In the genomic region with DNA sequence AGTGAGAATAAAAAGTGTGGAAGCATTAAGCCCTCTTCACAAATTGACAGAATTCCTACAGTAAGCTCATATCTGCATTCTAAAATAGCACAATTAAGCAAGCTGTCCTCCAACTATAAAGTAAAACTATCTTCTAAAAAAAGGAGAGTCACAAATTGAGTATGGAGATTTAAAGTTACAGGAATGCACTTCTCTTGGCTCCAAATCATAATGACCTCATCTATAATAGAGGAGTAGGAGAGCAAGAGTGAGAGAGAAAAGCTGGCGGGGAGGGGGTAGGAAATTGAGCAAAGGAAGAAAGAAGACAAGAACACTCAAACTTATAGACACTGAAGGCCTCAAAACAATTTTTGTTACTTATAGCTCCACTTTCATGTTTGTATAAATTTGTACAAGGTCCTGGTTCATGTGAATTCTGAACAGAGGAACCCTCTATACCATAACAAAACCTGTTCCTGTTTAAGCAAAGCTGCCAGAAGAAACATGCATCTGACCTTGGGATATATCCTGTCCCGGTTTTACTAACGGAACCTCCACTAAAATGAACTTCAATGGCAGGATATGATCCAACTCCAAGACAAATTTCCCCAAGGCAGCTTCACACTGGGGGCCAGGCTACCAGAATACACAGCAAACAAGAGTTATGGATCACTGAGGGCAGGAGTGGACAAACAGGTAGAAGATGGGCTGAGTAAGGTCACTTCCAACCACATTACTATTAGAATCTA, we compare ENCODE assay signal across 18 cellular contexts. TPM values are rescaled to one million over a fixed set of nuclear protein-coding genes. Genes with fewer than 3 reads are reported as not detected.
DNase-seq lines count a peak whose midpoint lies in the region; ATAC-seq, FAIRE-seq and TF ChIP-seq lines count a peak whose summit lies in the region.
"Had no signal": no experiment of that assay in that cellular context is flagged by ENCODE, and none has a peak within 500 bp of the region (broad histone marks: within the 10 kb centered on the region; RNA-seq: fewer than 3 reads in every experiment).

No MANE protein-coding gene starts in this region.

- H3K4me1 ChIP-seq in endothelial cell of umbilical vein (ENCODE audit: control insufficient read depth, extremely low read depth, insufficient read depth, low read length) (peaks cover 59% of the 10 kb centered on the region), mesenchymal stem cell (ENCODE audit: control insufficient read depth, insufficient read depth, low read depth, low read length) (peaks cover 1% of the 10 kb centered on the region)
- H3K4me1 ChIP-seq: colonic mucosa, sigmoid colon had no signal

- H2AFZ ChIP-seq in endothelial cell of umbilical vein (ENCODE audit: low read depth, low read length) (no peak overlapping the region), mesenchymal stem cell (ENCODE audit: low read depth, low read length) (no peak overlapping the region)

- CTCF ChIA-PET in endothelial cell of umbilical vein (lab: Charles Lee): interaction anchor here (1.1 to 3.4 kb wide), 9 partner anchors 10 to 132 kb away, joined by 3 to 19 read pairs (median 6); no protein-coding TSS in a partner anchor

- H3K36me3 ChIP-seq in endothelial cell of umbilical vein (ENCODE audit: control insufficient read depth in 2 of 2, extremely low read depth in 1 of 2, insufficient read depth in 2 of 2, low read length in 2 of 2) (no peaks in the 10 kb centered on the region), mesenchymal stem cell (ENCODE audit: control insufficient read depth in 1 of 2, insufficient read depth in 2 of 2, low read depth in 1 of 2, low read length in 2 of 2) (no peaks in the 10 kb centered on the region)
- H3K36me3 ChIP-seq: colonic mucosa, sigmoid colon had no signal

- no peak overlapping the region for H2BK12ac ChIP-seq in mesenchymal stem cell (ENCODE audit: low read length in 2 of 2)

- dilution Hi-C loops in endothelial cell of umbilical vein (cut with MboI; ENCODE audit: extremely low pct_ligation_motif_present, low sequenced_read_pairs): no loop called here

- no peak overlapping the region for H2BK15ac ChIP-seq in mesenchymal stem cell (ENCODE audit: low read depth, poor library complexity, severe bottlenecking)

- H4K91ac ChIP-seq in mesenchymal stem cell (ENCODE audit: low read length): no peak overlapping the region

- H3K79me2 ChIP-seq in endothelial cell of umbilical vein (ENCODE audit: control insufficient read depth, insufficient read depth, low read length): peaks cover 89% of the 10 kb centered on the region

- no peak overlapping the region for H3K18ac ChIP-seq in mesenchymal stem cell (ENCODE audit: low read depth in 1 of 2, low read length in 2 of 2)

- intact Hi-C loops in endothelial cell of umbilical vein (cut with micrococcal nuclease): loop anchor here (1.0 kb wide), 2 partner anchors 19 to 37 kb away; a partner anchor contains a TSS

- peak overlapping the region; percentile 94 for H3K9ac ChIP-seq in endothelial cell of umbilical vein (replicated peaks; ENCODE audit: extremely low read depth, insufficient read depth, low read length)
- peak overlapping the region; percentile 60 for H3K9ac ChIP-seq in mesenchymal stem cell (ENCODE audit: low read length)

- FAIRE-seq in endothelial cell of umbilical vein (lab: Jason Lieb, UNC): peak; percentile 91
- FAIRE-seq: GM19239 had no signal

- TF ChIP-seq POLR2A in endothelial cell of umbilical vein (IDR thresholded peaks at IDR 0.05; ENCODE audit: low read depth, low read length): peak; percentile 52

- H2BK120ac ChIP-seq in mesenchymal stem cell (ENCODE audit: low read depth, low read length): no peak overlapping the region

- POLR2A ChIA-PET in endothelial cell of umbilical vein (lab: Charles Lee): interaction anchor here (0.5 to 1.3 kb wide), 4 partner anchors 9 to 39 kb away, joined by 3 to 6 read pairs (median 4); no protein-coding TSS in a partner anchor

- H3K4me2 ChIP-seq in endothelial cell of umbilical vein (ENCODE audit: insufficient read depth, low read length) (peak overlapping the region; percentile 98), mesenchymal stem cell (ENCODE audit: low read length, poor library complexity, severe bottlenecking) (no peak overlapping the region)

- H3K79me1 ChIP-seq in mesenchymal stem cell (replicated peaks; ENCODE audit: low read length, poor library complexity, severe bottlenecking): peaks cover 20% of the 10 kb centered on the region

- ATAC-seq in HG02763 (IDR thresholded peaks at IDR 0.05; ENCODE audit: unreplicated experiment): no peak
- ATAC-seq: activated T-helper 17 cell treated with anti-CD3 and anti-CD28 coated beads, Interleukin-2, amount 50 U/mL, for 72 hours; mucosa of descending colon had no signal

- H2BK5ac ChIP-seq in mesenchymal stem cell (ENCODE audit: low read depth, low read length, poor library complexity, severe bottlenecking): no peak overlapping the region

- TF ChIP-seq CTCF in endothelial cell of umbilical vein (IDR thresholded peaks at IDR 0.05; ENCODE audit: extremely low read depth in 1 of 2, insufficient read depth in 1 of 2, low read depth in 1 of 2, low read length in 2 of 2): no peak

- H3K23ac ChIP-seq in mesenchymal stem cell (ENCODE audit: low read length in 2 of 2): no peak overlapping the region

- no peak overlapping the region for H3K4ac ChIP-seq in mesenchymal stem cell (ENCODE audit: low read depth in 1 of 2, low read length in 2 of 2)

- H3K27me3 ChIP-seq in endothelial cell of umbilical vein (ENCODE audit: control insufficient read depth in 2 of 2, insufficient read depth in 2 of 2, low read length in 2 of 2) (no peaks in the 10 kb centered on the region), mesenchymal stem cell (ENCODE audit: control insufficient read depth in 1 of 2, insufficient read depth in 1 of 2, low read length in 2 of 2) (no peaks in the 10 kb centered on the region)
- H3K27me3 ChIP-seq: colonic mucosa, sigmoid colon had no signal

- no peak overlapping the region for H4K8ac ChIP-seq in mesenchymal stem cell (ENCODE audit: low read length)

- H3K9me1 ChIP-seq in endothelial cell of umbilical vein (replicated peaks; ENCODE audit: control insufficient read depth, extremely low read depth, insufficient read depth, low read length): no peaks in the 10 kb centered on the region

- H3K9me3 ChIP-seq in endothelial cell of umbilical vein (replicated peaks; ENCODE audit: control insufficient read depth, insufficient read depth, low read length): no peaks in the 10 kb centered on the region
- H3K9me3 ChIP-seq in mesenchymal stem cell (ENCODE audit: control insufficient read depth, low read length): no peaks in the 10 kb centered on the region
- H3K9me3 ChIP-seq: colonic mucosa, mucosa of descending colon, sigmoid colon had no signal

- DNase-seq in EH (ENCODE audit: low read depth) (peak; percentile 18), NCI-H446 treated with DMSO at 0.1 percent for 48 hours (lab: John Stamatoyannopoulos, UW) (peak; percentile 29), endothelial cell of umbilical vein (ENCODE audit: low read depth, low spot score) (peak; percentile 97), mesenchymal stem cell (no peak), kidney tubule cell (ENCODE audit: low spot score) (no peak), GM19240 (ENCODE audit: insufficient read length, low spot score) (no peak), GM19238 (ENCODE audit: insufficient read length, low spot score) (no peak)
- DNase-seq: Calu3, colonic mucosa, KBM-7, mucosa of descending colon, NCI-H1092, occipital lobe, RPMI8226, sigmoid colon had no signal

- BruUV-seq in endothelial cell of umbilical vein (replicated peaks; lab: Mats Ljungman, UMichigan): TSS peak; percentile 84

- 75% methylated on average over 2 of the region's 3 CpGs for WGBS in mesenchymal stem cell

- H2AK5ac ChIP-seq in mesenchymal stem cell (ENCODE audit: low read length, severe bottlenecking): no peak overlapping the region

- no peaks in the 10 kb centered on the region for H4K20me1 ChIP-seq in endothelial cell of umbilical vein (replicated peaks; ENCODE audit: control insufficient read depth, extremely low read depth, insufficient read depth, low read length)

- peak overlapping the region; percentile 99 for H3K27ac ChIP-seq in endothelial cell of umbilical vein (ENCODE audit: insufficient read depth, low read depth, low read length)
- no peak overlapping the region for H3K27ac ChIP-seq in mesenchymal stem cell (ENCODE audit: low read length, poor library complexity, severe bottlenecking)
- H3K27ac ChIP-seq: colonic mucosa, sigmoid colon had no signal

- peak overlapping the region in 2 of 3 experiments; percentile 16 to 63 for H3K4me3 ChIP-seq in endothelial cell of umbilical vein (replicated peaks in 1 of 3; ENCODE audit: insufficient read depth in 1 of 3, low read depth in 1 of 3, low read length in 3 of 3)
- H3K4me3 ChIP-seq in mesenchymal stem cell (ENCODE audit: insufficient read depth in 1 of 2, low read depth in 1 of 2, low read length in 2 of 2): no peak overlapping the region
- H3K4me3 ChIP-seq: colonic mucosa, mucosa of descending colon, sigmoid colon had no signal

- H3K14ac ChIP-seq in mesenchymal stem cell (ENCODE audit: low read length in 2 of 2): no peak overlapping the region

TF ChIP-seq in endothelial cell of umbilical vein, 7 proteins besides CTCF, POLR2A, EP300 and RAD21:
- TF ChIP-seq JUN (IDR thresholded peaks at IDR 0.05; ENCODE audit: borderline replicate concordance, insufficient read depth, insufficient read length, low read depth) (peak; percentile 66), GATA2 (IDR thresholded peaks at IDR 0.05; ENCODE audit: insufficient read depth, insufficient read length, low read depth, low read length) (no peak), EZH2 (IDR thresholded peaks at IDR 0.05; ENCODE audit: borderline replicate concordance, low read depth, low read length, severe bottlenecking) (no peak), FOS (IDR thresholded peaks at IDR 0.05; ENCODE audit: borderline replicate concordance, insufficient read depth, low read length) (peak; percentile 25), POLR2AphosphoS5 (IDR thresholded peaks at IDR 0.05; ENCODE audit: insufficient read depth, low read depth, low read length) (peak; percentile 58), MYC (IDR thresholded peaks at IDR 0.05; ENCODE audit: low read depth, low read length) (no peak)
- TF ChIP-seq, protein P1, sequence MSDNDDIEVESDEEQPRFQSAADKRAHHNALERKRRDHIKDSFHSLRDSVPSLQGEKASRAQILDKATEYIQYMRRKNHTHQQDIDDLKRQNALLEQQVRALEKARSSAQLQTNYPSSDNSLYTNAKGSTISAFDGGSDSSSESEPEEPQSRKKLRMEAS (IDR thresholded peaks at IDR 0.05; ENCODE audit: insufficient read depth, insufficient read length): no peak

RNA-seq across cellular contexts. Expression of a gene that starts 37.2 kb away (rescaled TPM):
- total RNA-seq in endothelial cell of umbilical vein: 57.8 and 59.7 TPM in 2 replicates
- polyA plus RNA-seq in endothelial cell of umbilical vein: 37.2 and 41.0 TPM in 2 replicates
- polyA plus RNA-seq in endothelial cell of umbilical vein (2011; cell fraction: cytosol; rRNA removed): 38.9 and 41.6 TPM in 2 replicates
- polyA plus RNA-seq in endothelial cell of umbilical vein (2011; cell fraction: nucleus; rRNA removed): 25.2 and 31.2 TPM in 2 replicates
- 63.7 and 67.1 TPM in 2 replicates for polyA plus RNA-seq in endothelial cell of umbilical vein (2012)
- polyA minus RNA-seq in endothelial cell of umbilical vein: 87.2 and 87.7 TPM in 2 replicates
- polyA minus RNA-seq in endothelial cell of umbilical vein (2011; cell fraction: cytosol; rRNA and poly(A)+ RNA removed): 19.5 TPM
- 10.1 and 18.1 TPM in 2 replicates for polyA minus RNA-seq in endothelial cell of umbilical vein (2011; cell fraction: nucleus; rRNA and poly(A)+ RNA removed)
- polyA plus RNA-seq in mesenchymal stem cell (2013, experiment 1 of 2): 9.4 TPM
- polyA plus RNA-seq in mesenchymal stem cell (2013, experiment 2 of 2): 8.9 TPM

Comparison
In these comparisons a context has a peak if more than half of its experiments do, and no peak if none do; other contexts are left out.
1. DNase-seq: peak in EH (single experiment), NCI-H446 treated with DMSO at 0.1 percent for 48 hours (single experiment) and endothelial cell of umbilical vein (single experiment); none in mesenchymal stem cell (single experiment), kidney tubule cell (single experiment), GM19240 (single experiment) and GM19238 (single experiment).
2. H3K4me3 ChIP-seq: peak in endothelial cell of umbilical vein (2 of 3); none in mesenchymal stem cell (0 of 2).